In the genomic region with DNA sequence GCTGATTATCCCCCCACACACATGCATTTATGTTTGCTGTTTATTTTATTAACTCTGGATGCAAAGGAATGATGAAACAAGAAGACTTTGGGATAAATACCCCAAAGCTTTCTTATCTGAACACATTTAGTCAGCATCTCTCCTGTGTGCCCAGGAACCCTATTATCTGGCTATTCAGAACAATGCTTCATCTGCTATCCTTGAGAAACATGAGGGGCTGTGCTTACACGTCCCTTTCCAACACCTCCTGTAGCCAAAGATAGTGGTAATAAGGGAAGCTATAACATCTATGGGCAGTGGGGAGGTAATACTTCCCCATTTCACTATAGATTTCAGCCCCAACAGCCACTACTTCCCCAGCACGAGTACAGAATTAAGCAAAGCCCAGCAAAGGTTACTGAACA, we compare ENCODE assay signal across 13 cellular contexts.
DNase-seq lines count a peak whose midpoint lies in the region; ATAC-seq and TF ChIP-seq lines count a peak whose summit lies in the region.
"Had no signal": no experiment of that assay in that cellular context is flagged by ENCODE, and none has a peak within 500 bp of the region (broad histone marks: within the 10 kb centered on the region; RNA-seq: fewer than 3 reads in every experiment).

No MANE protein-coding gene starts in this region.

- peak; percentile 84 for ATAC-seq in GM18909 (IDR thresholded peaks at IDR 0.05; ENCODE audit: poor library complexity, unreplicated experiment)
- ATAC-seq in HG02623 (IDR thresholded peaks at IDR 0.05; ENCODE audit: unreplicated experiment) = peak; percentile 70
- ATAC-seq in memory B cell (ENCODE audit: low read depth) = peak; percentile 79
- ATAC-seq in sciatic nerve = no peak
- ATAC-seq: CD8-positive, alpha-beta T cell had no signal

- no peaks in the 10 kb centered on the region for H3K36me3 Mint-ChIP-seq in memory B cell
- H3K36me3 Mint-ChIP-seq: CD8-positive, alpha-beta T cell; IgD-negative memory B cell had no signal

- no peaks in the 10 kb centered on the region for H3K27me3 Mint-ChIP-seq in memory B cell

- intact Hi-C loops in sciatic nerve (cut with DNase I) = no loop called here

- DNase-seq in KG1 (lab: John Stamatoyannopoulos, UW) (peak; percentile 54), memory B cell (ENCODE audit: low spot score in 2 of 2) (no peak), NCI-H1930 (lab: John Stamatoyannopoulos, UW) (no peak), HEK293T (ENCODE audit: extremely low spot score) (no peak), EL (no peak), sciatic nerve (ENCODE audit: low spot score) (no peak)
- DNase-seq: activated effector memory CD4-positive, alpha-beta T cell treated with anti-CD3 and anti-CD28 coated beads, Interleukin-2, amount 50 U/mL, for 16 hours; CD8-positive, alpha-beta T cell; GOT3; right lobe of liver had no signal

- H3K9me3 Mint-ChIP-seq in memory B cell = no peaks in the 10 kb centered on the region
- H3K9me3 Mint-ChIP-seq: CD8-positive, alpha-beta T cell; IgD-negative memory B cell had no signal

- CTCF ChIA-PET in HEK293T (lab: Yijun Ruan, JAX) = interaction anchor here (1.3 kb wide), 1 partner anchor 10 kb away, joined by 7 read pairs; no protein-coding TSS in a partner anchor

- H3K27ac Mint-ChIP-seq in memory B cell = no peak overlapping the region
- H3K27ac Mint-ChIP-seq: CD8-positive, alpha-beta T cell; IgD-negative memory B cell had no signal

- peaks cover 5% of the 10 kb centered on the region for H3K4me1 Mint-ChIP-seq in memory B cell

- H3K4me3 Mint-ChIP-seq in memory B cell = no peak overlapping the region
- H3K4me3 Mint-ChIP-seq: CD8-positive, alpha-beta T cell; IgD-negative memory B cell had no signal

- POLR2A ChIA-PET in HEK293T (lab: Yijun Ruan, JAX) = no interaction called here

TF ChIP-seq in HEK293T, 16 proteins besides CTCF, POLR2A, EP300 and RAD21:
- TF ChIP-seq TARDBP (IDR thresholded peaks at IDR 0.05) (no peak), HDGF (IDR thresholded peaks at IDR 0.05; ENCODE audit: borderline replicate concordance) (no peak), FOXM1 (IDR thresholded peaks at IDR 0.05; ENCODE audit: borderline replicate concordance) (no peak), SP1 (IDR thresholded peaks at IDR 0.05) (no peak), NFRKB (IDR thresholded peaks at IDR 0.05) (no peak), BHLHE40 (IDR thresholded peaks at IDR 0.05; ENCODE audit: borderline replicate concordance) (no peak), ARNT (IDR thresholded peaks at IDR 0.05) (no peak), L3MBTL2 (conservative IDR thresholded peaks at IDR 0.05) (no peak)
- TF ChIP-seq, protein P1, sequence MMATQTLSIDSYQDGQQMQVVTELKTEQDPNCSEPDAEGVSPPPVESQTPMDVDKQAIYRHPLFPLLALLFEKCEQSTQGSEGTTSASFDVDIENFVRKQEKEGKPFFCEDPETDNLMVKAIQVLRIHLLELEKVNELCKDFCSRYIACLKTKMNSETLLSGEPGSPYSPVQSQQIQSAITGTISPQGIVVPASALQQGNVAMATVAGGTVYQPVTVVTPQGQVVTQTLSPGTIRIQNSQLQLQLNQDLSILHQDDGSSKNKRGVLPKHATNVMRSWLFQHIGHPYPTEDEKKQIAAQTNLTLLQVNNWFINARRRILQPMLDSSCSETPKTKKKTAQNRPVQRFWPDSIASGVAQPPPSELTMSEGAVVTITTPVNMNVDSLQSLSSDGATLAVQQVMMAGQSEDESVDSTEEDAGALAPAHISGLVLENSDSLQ (IDR thresholded peaks at IDR 0.05) = no peak
